In genomic region chr11:69382131-69383128, GRCh38 we compare ENCODE assay signal across 8 cellular contexts.
DNase-seq lines count a peak whose midpoint lies in the region; ATAC-seq lines count a peak whose summit lies in the region.

No MANE protein-coding gene starts in this region.

- H3K4me3 Mint-ChIP-seq in stimulated activated naive CD8-positive, alpha-beta T cell treated with anti-CD3 and anti-CD28 coated beads, Interleukin-15, amount 100 ng/mL, for 72 hours: peak overlapping the region in 1 of 2 donors; percentile 58
- H3K4me3 Mint-ChIP-seq in activated CD8-positive, alpha-beta T cell treated with anti-CD3 and anti-CD28 coated beads, Interleukin-2, amount 10 ng/mL, durations not matched to agents 7 days and 5 days: no peak overlapping the region
- H3K4me3 Mint-ChIP-seq in immature natural killer cell: peak overlapping the region in 1 of 5 donors; percentile 44

- peak overlapping the region in 1 of 2 donors; percentile 19 for H3K27ac Mint-ChIP-seq in stimulated activated naive CD8-positive, alpha-beta T cell treated with anti-CD3 and anti-CD28 coated beads, Interleukin-15, amount 100 ng/mL, for 72 hours
- H3K27ac Mint-ChIP-seq in activated CD8-positive, alpha-beta T cell treated with anti-CD3 and anti-CD28 coated beads, Interleukin-2, amount 10 ng/mL, durations not matched to agents 7 days and 5 days: peak overlapping the region; percentile 34
- peak overlapping the region in 1 of 6 donors; percentile 40 for H3K27ac Mint-ChIP-seq in immature natural killer cell

- CTCF ChIA-PET in activated CD8-positive, alpha-beta T cell treated with anti-CD3 and anti-CD28 coated beads, Interleukin-2, amount 10 ng/mL, durations not matched to agents 7 days and 5 days (lab: Charles Lee): interaction anchor here (1.5 kb wide), 1 partner anchor 90 kb away, joined by 3 read pairs; no protein-coding TSS in a partner anchor

- no peaks in the 10 kb centered on the region for H3K4me1 Mint-ChIP-seq in stimulated activated naive CD8-positive, alpha-beta T cell treated with anti-CD3 and anti-CD28 coated beads, Interleukin-15, amount 100 ng/mL, for 72 hours
- H3K4me1 Mint-ChIP-seq in activated CD8-positive, alpha-beta T cell treated with anti-CD3 and anti-CD28 coated beads, Interleukin-2, amount 10 ng/mL, durations not matched to agents 7 days and 5 days (ENCODE audit: low read depth): no peaks in the 10 kb centered on the region
- H3K4me1 Mint-ChIP-seq in immature natural killer cell: peaks cover 0 to 2% of the 10 kb centered on the region in 2 donors

- H3K9me3 Mint-ChIP-seq in stimulated activated naive CD8-positive, alpha-beta T cell treated with anti-CD3 and anti-CD28 coated beads, Interleukin-15, amount 100 ng/mL, for 72 hours: peaks cover 3 to 10% of the 10 kb centered on the region in 2 donors
- H3K9me3 Mint-ChIP-seq in activated CD8-positive, alpha-beta T cell treated with anti-CD3 and anti-CD28 coated beads, Interleukin-2, amount 10 ng/mL, durations not matched to agents 7 days and 5 days (ENCODE audit: insufficient read depth): peaks cover 5% of the 10 kb centered on the region
- peaks cover 0 to under 1% (median 0%) of the 10 kb centered on the region in 6 donors for H3K9me3 Mint-ChIP-seq in immature natural killer cell

- peak; percentile 73 for ATAC-seq in stimulated activated naive CD8-positive, alpha-beta T cell treated with anti-CD3 and anti-CD28 coated beads, Interleukin-15, amount 100 ng/mL, for 72 hours
- ATAC-seq in stimulated activated naive CD8-positive, alpha-beta T cell treated with anti-CD3 and anti-CD28 coated beads, Interleukin-15, Interleukin-2, amounts not matched to agents 100 U/mL and 50 U/mL, for 24 hours: no peak
- peak; percentile 39 for ATAC-seq in activated CD8-positive, alpha-beta T cell treated with anti-CD3 and anti-CD28 coated beads, Interleukin-2, amount 10 ng/mL, durations not matched to agents 7 days and 5 days

- peak in 1 of 2 donors; percentile 54 for DNase-seq in stimulated activated naive CD8-positive, alpha-beta T cell treated with anti-CD3 and anti-CD28 coated beads, Interleukin-15, amount 100 ng/mL, for 72 hours
- no peak for DNase-seq in stimulated activated naive CD8-positive, alpha-beta T cell treated with anti-CD3 and anti-CD28 coated beads, Interleukin-15, Interleukin-2, amounts not matched to agents 100 U/mL and 50 U/mL, for 24 hours
- peak; percentile 48 for DNase-seq in activated CD8-positive, alpha-beta T cell treated with anti-CD3 and anti-CD28 coated beads, Interleukin-2, amount 10 ng/mL, durations not matched to agents 7 days and 5 days
- DNase-seq in immature natural killer cell: peak in 2 of 3 donors; percentile 9 to 19
- no peak for DNase-seq in NCI-H2196 (lab: John Stamatoyannopoulos, UW; ENCODE audit: unreplicated experiment)
- DNase-seq in NCI-H2196 treated with DMSO at 0.1 percent for 48 hours (lab: John Stamatoyannopoulos, UW; ENCODE audit: unreplicated experiment): no peak
- no peak for DNase-seq in SKM-1 treated with dmso at 0.1 percent for 144 hours (lab: John Stamatoyannopoulos, UW; ENCODE audit: unreplicated experiment)
- DNase-seq in NCI-H2081 treated with DMSO at 0.1 percent for 48 hours (lab: John Stamatoyannopoulos, UW): no peak

- H3K27me3 Mint-ChIP-seq in stimulated activated naive CD8-positive, alpha-beta T cell treated with anti-CD3 and anti-CD28 coated beads, Interleukin-15, amount 100 ng/mL, for 72 hours: no peaks in the 10 kb centered on the region
- no peaks in the 10 kb centered on the region for H3K27me3 Mint-ChIP-seq in activated CD8-positive, alpha-beta T cell treated with anti-CD3 and anti-CD28 coated beads, Interleukin-2, amount 10 ng/mL, durations not matched to agents 7 days and 5 days (ENCODE audit: low read depth)
- H3K27me3 Mint-ChIP-seq in immature natural killer cell (ENCODE audit: low read depth in 3 of 3): peaks cover 0 to 4% (median 4%) of the 10 kb centered on the region in 3 donors

- POLR2A ChIA-PET in activated CD8-positive, alpha-beta T cell treated with anti-CD3 and anti-CD28 coated beads, Interleukin-2, amount 10 ng/mL, durations not matched to agents 7 days and 5 days (lab: Charles Lee): interaction anchor here (1.1 kb wide), 1 partner anchor 71 kb away, joined by 4 read pairs; no protein-coding TSS in a partner anchor

- H3K36me3 Mint-ChIP-seq in activated CD8-positive, alpha-beta T cell treated with anti-CD3 and anti-CD28 coated beads, Interleukin-2, amount 10 ng/mL, durations not matched to agents 7 days and 5 days (ENCODE audit: low read depth): no peaks in the 10 kb centered on the region
- H3K36me3 Mint-ChIP-seq in immature natural killer cell: peaks cover 0 to under 1% (median 0%) of the 10 kb centered on the region in 3 donors

Comparison
In these comparisons a context has a peak if more than half of its experiments do, and no peak if none do; other contexts are left out.
1. DNase-seq: peak in activated CD8-positive, alpha-beta T cell treated with anti-CD3 and anti-CD28 coated beads, Interleukin-2, amount 10 ng/mL, durations not matched to agents 7 days and 5 days (single experiment) and immature natural killer cell (2 of 3); none in stimulated activated naive CD8-positive, alpha-beta T cell treated with anti-CD3 and anti-CD28 coated beads, Interleukin-15, Interleukin-2, amounts not matched to agents 100 U/mL and 50 U/mL, for 24 hours (single experiment), NCI-H2196 (single experiment), NCI-H2196 treated with DMSO at 0.1 percent for 48 hours (single experiment), SKM-1 treated with dmso at 0.1 percent for 144 hours (single experiment) and NCI-H2081 treated with DMSO at 0.1 percent for 48 hours (single experiment).